ENCODE assay signal across 16 cellular contexts in genomic region chr16:88469615-88470395, GRCh38. TPM values are rescaled to one million over a fixed set of nuclear protein-coding genes. Genes with fewer than 3 reads are reported as not detected.
DNase-seq lines count a peak whose midpoint lies in the region; ATAC-seq and FAIRE-seq lines count a peak whose summit lies in the region.
"Had no signal": no experiment of that assay in that cellular context is flagged by ENCODE, and none has a peak within 500 bp of the region (broad histone marks: within the 10 kb centered on the region; RNA-seq: fewer than 3 reads in every experiment).

No MANE protein-coding gene starts in this region.

- intact Hi-C loops in activated T-helper 1 cell treated with anti-CD3 and anti-CD28 coated beads, Interleukin-12 subunit alpha, Interleukin-12 subunit beta, Interleukin-2, Interleukin-4 antibody, amounts not matched to agents 30 ng/mL and 10 ng/mL and 1 ng/mL, durations not matched to agents 14 hours and 24 hours and 36 hours (cut with micrococcal nuclease), result loop anchor here (2.0 kb wide), 1 partner anchor 15 kb away; no protein-coding TSS in a partner anchor

- no peak overlapping the region for H3K4me2 ChIP-seq in mesendoderm (ENCODE audit: low read length)
- H3K4me2 ChIP-seq: A549 had no signal

- no peak overlapping the region for H4K5ac ChIP-seq in mesendoderm (ENCODE audit: low read length)

- FAIRE-seq in frontal cortex (lab: Jason Lieb, UNC), result no peak
- FAIRE-seq: A549, D721Med had no signal

- H2AK5ac ChIP-seq in mesendoderm (ENCODE audit: low read length), result no peak overlapping the region

- H4K8ac ChIP-seq in mesendoderm (ENCODE audit: low read depth, low read length), result no peak overlapping the region

- no peak overlapping the region for H2BK120ac ChIP-seq in mesendoderm (ENCODE audit: low read depth, low read length)

- peaks cover 2% of the 10 kb centered on the region for H3K79me2 ChIP-seq in mesendoderm (ENCODE audit: control insufficient read depth, insufficient read depth, low read length)

- no peaks in the 10 kb centered on the region for H3K27me3 Mint-ChIP-seq in activated T-helper 1 cell treated with anti-CD3 and anti-CD28 coated beads, Interleukin-12 subunit alpha, Interleukin-12 subunit beta, Interleukin-2, Interleukin-4 antibody, amounts not matched to agents 30 ng/mL and 10 ng/mL and 1 ng/mL, durations not matched to agents 14 hours and 24 hours and 36 hours (ENCODE audit: insufficient read depth)

- H3K4me1 ChIP-seq in mesendoderm (ENCODE audit: control insufficient read depth, low read depth, low read length), result peaks cover 1% of the 10 kb centered on the region
- H3K4me1 ChIP-seq: sigmoid colon had no signal

- WGBS in mesendoderm (ENCODE audit: extremely low coverage, insufficient coverage, low lambda C conversion rate), result no CpG with 5 or more reads among the region's 19 CpGs

- no peak overlapping the region for H3K23ac ChIP-seq in mesendoderm (ENCODE audit: low read length)

- no peaks in the 10 kb centered on the region for H3K36me3 Mint-ChIP-seq in activated T-helper 1 cell treated with anti-CD3 and anti-CD28 coated beads, Interleukin-12 subunit alpha, Interleukin-12 subunit beta, Interleukin-2, Interleukin-4 antibody, amounts not matched to agents 30 ng/mL and 10 ng/mL and 1 ng/mL, durations not matched to agents 14 hours and 24 hours and 36 hours (ENCODE audit: low read depth)

- no peak overlapping the region for H2BK5ac ChIP-seq in mesendoderm (ENCODE audit: low read length)

- no peaks in the 10 kb centered on the region for H3K27me3 ChIP-seq in mesendoderm (ENCODE audit: insufficient read depth, low read length, poor library complexity)
- H3K27me3 ChIP-seq: transverse colon had no signal

- no peak overlapping the region for H3K9ac ChIP-seq in mesendoderm (ENCODE audit: low read length)

- H3K18ac ChIP-seq in mesendoderm (ENCODE audit: low read length), result no peak overlapping the region

- H3K79me1 ChIP-seq in mesendoderm (ENCODE audit: low read length), result peaks cover 16% of the 10 kb centered on the region

- H3K4ac ChIP-seq in mesendoderm (ENCODE audit: low read depth, low read length), result no peak overlapping the region

- peaks cover 20% of the 10 kb centered on the region for H3K4me1 Mint-ChIP-seq in activated T-helper 1 cell treated with anti-CD3 and anti-CD28 coated beads, Interleukin-12 subunit alpha, Interleukin-12 subunit beta, Interleukin-2, Interleukin-4 antibody, amounts not matched to agents 30 ng/mL and 10 ng/mL and 1 ng/mL, durations not matched to agents 14 hours and 24 hours and 36 hours (ENCODE audit: low read depth)
- H3K4me1 Mint-ChIP-seq: neural crest cell had no signal

- no peaks in the 10 kb centered on the region for H3K36me3 ChIP-seq in mesendoderm (ENCODE audit: control insufficient read depth, insufficient read depth, low read length)
- H3K36me3 ChIP-seq: left ventricle myocardium inferior, sigmoid colon, transverse colon had no signal

- no peak overlapping the region for H3K4me3 ChIP-seq in mesendoderm (ENCODE audit: low read length)
- H3K4me3 ChIP-seq: A549, left ventricle myocardium inferior, sigmoid colon, transverse colon had no signal

- H3K56ac ChIP-seq in mesendoderm (ENCODE audit: low read length), result no peak overlapping the region

- H2BK15ac ChIP-seq in mesendoderm (replicated peaks; ENCODE audit: low read depth), result no peak overlapping the region

- H3K9me3 Mint-ChIP-seq in activated T-helper 1 cell treated with anti-CD3 and anti-CD28 coated beads, Interleukin-12 subunit alpha, Interleukin-12 subunit beta, Interleukin-2, Interleukin-4 antibody, amounts not matched to agents 30 ng/mL and 10 ng/mL and 1 ng/mL, durations not matched to agents 14 hours and 24 hours and 36 hours, result no peaks in the 10 kb centered on the region
- H3K9me3 Mint-ChIP-seq: neural crest cell had no signal

- no peak overlapping the region for H3K4me3 Mint-ChIP-seq in activated T-helper 1 cell treated with anti-CD3 and anti-CD28 coated beads, Interleukin-12 subunit alpha, Interleukin-12 subunit beta, Interleukin-2, Interleukin-4 antibody, amounts not matched to agents 30 ng/mL and 10 ng/mL and 1 ng/mL, durations not matched to agents 14 hours and 24 hours and 36 hours
- H3K4me3 Mint-ChIP-seq: neural crest cell had no signal

- no peak overlapping the region for H3K27ac ChIP-seq in mesendoderm (ENCODE audit: low read depth, low read length)
- H3K27ac ChIP-seq: left ventricle myocardium inferior, sigmoid colon, transverse colon had no signal

- DNase-seq in activated T-helper 1 cell treated with Interleukin-2 at 50 U/mL for 16 hours (ENCODE audit: low read depth) (peak; percentile 35), activated T-cell treated with anti-CD3 and anti-CD28 coated beads for 4 hours (peak; percentile 43), mesendoderm (no peak), H4 (ENCODE audit: low spot score) (no peak), frontal cortex (ENCODE audit: low spot score in 2 of 2) (no peak)
- no peak for DNase-seq in activated T-helper 1 cell treated with anti-CD3 and anti-CD28 coated beads, Interleukin-12 subunit alpha, Interleukin-12 subunit beta, Interleukin-2, Interleukin-4 antibody, amounts not matched to agents 30 ng/mL and 10 ng/mL and 1 ng/mL, durations not matched to agents 14 hours and 24 hours and 36 hours (ENCODE audit: low spot score)
- DNase-seq in effector CD4-positive, alpha-beta T cell, result peak; percentile 50
- DNase-seq in stimulated activated naive CD8-positive, alpha-beta T cell treated with anti-CD3 and anti-CD28 coated beads, Interleukin-15, Interleukin-2, amounts not matched to agents 100 U/mL and 50 U/mL, for 24 hours, result peak; percentile 42
- DNase-seq: erythroblast, left ventricle myocardium inferior, NCI-H1092, sigmoid colon, transverse colon had no signal

- H3K27ac Mint-ChIP-seq in activated T-helper 1 cell treated with anti-CD3 and anti-CD28 coated beads, Interleukin-12 subunit alpha, Interleukin-12 subunit beta, Interleukin-2, Interleukin-4 antibody, amounts not matched to agents 30 ng/mL and 10 ng/mL and 1 ng/mL, durations not matched to agents 14 hours and 24 hours and 36 hours, result no peak overlapping the region

- ATAC-seq in stimulated activated naive CD8-positive, alpha-beta T cell treated with anti-CD3 and anti-CD28 coated beads, Interleukin-15, Interleukin-2, amounts not matched to agents 100 U/mL and 50 U/mL, for 24 hours, result peak; percentile 46

RNA-seq across cellular contexts. Expression of gene ZFPM1, which starts 16.7 kb away (rescaled TPM):
- 20.6 and 21.7 TPM in 2 replicates for total RNA-seq in activated T-helper 1 cell treated with anti-CD3 and anti-CD28 coated beads, Interleukin-12 subunit alpha, Interleukin-12 subunit beta, Interleukin-2, Interleukin-4 antibody, amounts not matched to agents 30 ng/mL and 10 ng/mL and 1 ng/mL, durations not matched to agents 14 hours and 24 hours and 36 hours
- 2.5 TPM for polyA plus RNA-seq in mesendoderm (2013, experiment 1 of 2)
- 2.5 TPM for polyA plus RNA-seq in mesendoderm (2013, experiment 2 of 2)
- total RNA-seq in H4 (2014; rRNA removed; shearing (Covaris generic)), result 0.29 and 0.86 TPM in 2 replicates
- 1.2 TPM for total RNA-seq in frontal cortex

Comparison
In these comparisons a context has a peak if more than half of its experiments do, and no peak if none do; other contexts are left out.
1. DNase-seq: peak in activated T-helper 1 cell treated with Interleukin-2 at 50 U/mL for 16 hours (single experiment), activated T-cell treated with anti-CD3 and anti-CD28 coated beads for 4 hours (single experiment), effector CD4-positive, alpha-beta T cell (single experiment) and stimulated activated naive CD8-positive, alpha-beta T cell treated with anti-CD3 and anti-CD28 coated beads, Interleukin-15, Interleukin-2, amounts not matched to agents 100 U/mL and 50 U/mL, for 24 hours (single experiment); none in activated T-helper 1 cell treated with anti-CD3 and anti-CD28 coated beads, Interleukin-12 subunit alpha, Interleukin-12 subunit beta, Interleukin-2, Interleukin-4 antibody, amounts not matched to agents 30 ng/mL and 10 ng/mL and 1 ng/mL, durations not matched to agents 14 hours and 24 hours and 36 hours (single experiment), mesendoderm (single experiment), H4 (single experiment) and frontal cortex (0 of 2).